30 cellular contexts compared by ENCODE assay signal in genomic region chr14:79180656-79181055, GRCh38.
DNase-seq lines count a peak whose midpoint lies in the region; ATAC-seq, FAIRE-seq and TF ChIP-seq lines count a peak whose summit lies in the region.
"Had no signal": no experiment of that assay in that cellular context is flagged by ENCODE, and none has a peak within 500 bp of the region (broad histone marks: within the 10 kb centered on the region; RNA-seq: fewer than 3 reads in every experiment).

No MANE protein-coding gene starts in this region.

- H2AFZ ChIP-seq in HepG2 (ENCODE audit: low read length) (no peak overlapping the region), neural cell (ENCODE audit: low read depth, low read length) (no peak overlapping the region)

- TF ChIP-seq EP300 in HepG2 (IDR thresholded peaks at IDR 0.05; ENCODE audit: low read depth in 2 of 2, low read length in 2 of 2) (no peak), HepG2 (CRISPR knock-in tag; IDR thresholded peaks at IDR 0.05; ENCODE audit: borderline replicate concordance) (no peak), neural cell (conservative IDR thresholded peaks at IDR 0.05; ENCODE audit: poor library complexity, severe bottlenecking) (no peak)

- no peak for FAIRE-seq in HepG2 (lab: Jason Lieb, UNC)
- FAIRE-seq: A204.1, A549, D721Med had no signal

- H3K27me3 ChIP-seq in HepG2 (ENCODE audit: control insufficient read depth in 1 of 2, insufficient read depth in 2 of 2, low read length in 2 of 2) (no peaks in the 10 kb centered on the region), right lobe of liver (no peaks in the 10 kb centered on the region), neural cell (ENCODE audit: insufficient read depth, low read depth, low read length) (no peaks in the 10 kb centered on the region)
- H3K27me3 ChIP-seq: BE2C; BLaER1; BLaER1 treated with 17β-estradiol and CSF1 and Interleukin-3, amounts not matched to agents 10 nM and 100 nM had no signal

- no TSS peak for BruUV-seq in HepG2 (replicated peaks; lab: Mats Ljungman, UMichigan)

- H3K4me1 ChIP-seq in HepG2 (ENCODE audit: insufficient read depth, low read length), result no peaks in the 10 kb centered on the region
- no peaks in the 10 kb centered on the region for H3K4me1 ChIP-seq in right lobe of liver
- H3K4me1 ChIP-seq: A549; BE2C; BLaER1; BLaER1 treated with 17β-estradiol and CSF1 and Interleukin-3, amounts not matched to agents 10 nM and 100 nM; Caco-2 had no signal

- CTCF ChIA-PET in HepG2 (lab: Yijun Ruan, JAX; ENCODE audit: low intra/inter-chr PET ratio, low total read pairs), result no interaction called here

- no peak for TF ChIP-seq CTCF in HepG2 (CRISPR knock-in tag; IDR thresholded peaks at IDR 0.05)
- TF ChIP-seq CTCF in right lobe of liver (IDR thresholded peaks at IDR 0.05), result no peak
- no peak for TF ChIP-seq CTCF in neural cell (IDR thresholded peaks at IDR 0.05; ENCODE audit: poor library complexity, severe bottlenecking)

- in situ Hi-C loops in HepG2 (cut with HindIII; ENCODE audit: extremely low pct_ligation_motif_present, low pct_unique_long_range_greater_than_20kb), result no loop called here

- no peak overlapping the region for H3K4me3 ChIP-seq in HepG2 (replicated peaks in 1 of 3; ENCODE audit: insufficient read depth in 1 of 3, low read depth in 2 of 3, low read length in 3 of 3)
- H3K4me3 ChIP-seq in right lobe of liver, result no peak overlapping the region
- H3K4me3 ChIP-seq in neural cell (ENCODE audit: low read length), result no peak overlapping the region
- H3K4me3 ChIP-seq: A549; BLaER1; BLaER1 treated with 17β-estradiol and CSF1 and Interleukin-3, amounts not matched to agents 10 nM and 100 nM had no signal

- POLR2A ChIA-PET in HepG2 (lab: Yijun Ruan, JAX), result no interaction called here

- no peaks in the 10 kb centered on the region for H3F3A ChIP-seq in neural cell (ENCODE audit: insufficient read depth, low read length, poor library complexity, severe bottlenecking)

- no peak for DNase-seq in HepG2 (ENCODE audit: low spot score)
- no peak for DNase-seq in right lobe of liver
- DNase-seq in NCI-H2107 (lab: John Stamatoyannopoulos, UW), result no peak
- DNase-seq: 8988T; ACHN; AML-193; BE2C; C1 segment of cervical spinal cord; Caco-2; Calu3; CD4-positive, alpha-beta memory T cell; CD4-positive, alpha-beta T cell; CD4-positive, CD25-positive, alpha-beta regulatory T cell; CD8-positive, alpha-beta memory T cell; CD8-positive, alpha-beta T cell; DMS 273 treated with DMSO at 0.1 percent for 48 hours; DMS153; DMS53; DMS79; DMS79 treated with DMSO at 0.1 percent for 48 hours; DND-41; EL had no signal

- TF ChIP-seq RAD21 in HepG2 (CRISPR knock-in tag; IDR thresholded peaks at IDR 0.05) (no peak), neural cell (conservative IDR thresholded peaks at IDR 0.05) (no peak)

- H3K36me3 ChIP-seq in HepG2 (replicated peaks in 1 of 2; ENCODE audit: control insufficient read depth in 1 of 2, insufficient read depth in 2 of 2, low read length in 2 of 2) (no peaks in the 10 kb centered on the region), right lobe of liver (no peaks in the 10 kb centered on the region), neural cell (ENCODE audit: insufficient read depth, low read length) (no peaks in the 10 kb centered on the region)
- H3K36me3 ChIP-seq: BE2C; BLaER1; BLaER1 treated with 17β-estradiol and CSF1 and Interleukin-3, amounts not matched to agents 10 nM and 100 nM had no signal

- H3K9me3 ChIP-seq in HepG2 (ENCODE audit: low read length) (peaks cover 40% of the 10 kb centered on the region), right lobe of liver (no peaks in the 10 kb centered on the region), neural cell (ENCODE audit: low read length) (no peaks in the 10 kb centered on the region)
- H3K9me3 ChIP-seq: A549; BE2C; BLaER1; BLaER1 treated with 17β-estradiol and CSF1 and Interleukin-3, amounts not matched to agents 10 nM and 100 nM; Caco-2 had no signal

- TF ChIP-seq POLR2A in HepG2 (IDR thresholded peaks at IDR 0.05; ENCODE audit: insufficient read depth in 1 of 2, low read depth in 2 of 2, low read length in 2 of 2), result no peak
- TF ChIP-seq POLR2A in right lobe of liver (IDR thresholded peaks at IDR 0.05), result no peak

- H3K9ac ChIP-seq in HepG2 (ENCODE audit: insufficient read depth, low read depth, low read length) (no peak overlapping the region), neural cell (ENCODE audit: low read length) (no peak overlapping the region)
- H3K9ac ChIP-seq: BLaER1; BLaER1 treated with 17β-estradiol and CSF1 and Interleukin-3, amounts not matched to agents 10 nM and 100 nM had no signal

- WGBS in HepG2 (ENCODE audit: low lambda C conversion rate), result 11% methylated on average over 4 of the region's 4 CpGs
- WGBS in right lobe of liver (ENCODE audit: insufficient coverage, low coverage, low lambda C conversion rate, missing lambda C conversion rate), result 65% methylated on average over 4 of the region's 4 CpGs

- H3K27ac ChIP-seq in HepG2 (ENCODE audit: extremely low read length, insufficient read depth, low read length) (no peak overlapping the region), right lobe of liver (no peak overlapping the region), neural cell (ENCODE audit: low read length) (peak overlapping the region; percentile 10)
- H3K27ac ChIP-seq: 22Rv1; A549; BLaER1; BLaER1 treated with 17β-estradiol and CSF1 and Interleukin-3, amounts not matched to agents 10 nM and 100 nM; C4-2B had no signal

- H3K9me2 ChIP-seq in neural cell (ENCODE audit: insufficient read depth, low read length), result no peaks in the 10 kb centered on the region

- no peak overlapping the region for H3K4me2 ChIP-seq in HepG2 (ENCODE audit: low read depth, low read length)
- no peak overlapping the region for H3K4me2 ChIP-seq in neural cell (ENCODE audit: low read length)
- H3K4me2 ChIP-seq: A549; BLaER1; BLaER1 treated with 17β-estradiol and CSF1 and Interleukin-3, amounts not matched to agents 10 nM and 100 nM had no signal

- H3K79me2 ChIP-seq in HepG2 (ENCODE audit: insufficient read depth, low read length), result no peaks in the 10 kb centered on the region
- no peaks in the 10 kb centered on the region for H3K79me2 ChIP-seq in neural cell (replicated peaks; ENCODE audit: insufficient read depth, low read length)

- intact Hi-C loops in HepG2 (cut with micrococcal nuclease; ENCODE audit: unreplicated experiment), result no loop called here
- intact Hi-C loops in right lobe of liver (cut with DNase I), result no loop called here

- no peak for ATAC-seq in HepG2
- ATAC-seq in right lobe of liver, result no peak
- ATAC-seq: A549; CD8-positive, alpha-beta T cell had no signal

- H4K20me1 ChIP-seq in HepG2 (ENCODE audit: insufficient read depth, low read length), result no peaks in the 10 kb centered on the region
- H4K20me1 ChIP-seq in neural cell (ENCODE audit: insufficient read depth), result no peaks in the 10 kb centered on the region
- H4K20me1 ChIP-seq: BLaER1; BLaER1 treated with 17β-estradiol and CSF1 and Interleukin-3, amounts not matched to agents 10 nM and 100 nM had no signal

TF ChIP-seq in HepG2, 621 proteins besides CTCF, POLR2A, EP300 and RAD21:
- TF ChIP-seq ATF7 (IDR thresholded peaks at IDR 0.05) (peak; percentile 94), ATF7 (CRISPR knock-in tag; IDR thresholded peaks at IDR 0.05) (no peak), CREB1 (IDR thresholded peaks at IDR 0.05) (peak; percentile 93), CREB1 (CRISPR knock-in tag; IDR thresholded peaks at IDR 0.05) (no peak), ATF7-NPFF (CRISPR knock-in tag; IDR thresholded peaks at IDR 0.05; ENCODE audit: low read depth) (no peak), ARNT2 (CRISPR knock-in tag; IDR thresholded peaks at IDR 0.05; ENCODE audit: low read depth) (no peak)
TF ChIP-seq in HepG2: peak in this region for 2.

TF ChIP-seq in neural cell, 6 proteins besides CTCF, POLR2A, EP300 and RAD21:
- TF ChIP-seq SMC3 (conservative IDR thresholded peaks at IDR 0.05; ENCODE audit: poor library complexity) (no peak), EZH2 (IDR thresholded peaks at IDR 0.05; ENCODE audit: borderline replicate concordance, insufficient read depth, low read length, poor library complexity, severe bottlenecking) (no peak), REST (IDR thresholded peaks at IDR 0.05; ENCODE audit: borderline replicate concordance) (no peak), TAF1 (IDR thresholded peaks at IDR 0.05; ENCODE audit: low read depth) (no peak), MXI1 (conservative IDR thresholded peaks at IDR 0.05; ENCODE audit: poor library complexity, severe bottlenecking) (no peak), POLR2AphosphoS5 (IDR thresholded peaks at IDR 0.05) (no peak)
TF ChIP-seq in neural cell: peak in this region for 0.
